In genomic region chr6:164563866-164564265, GRCh38 we compare ENCODE assay signal across 17 cellular contexts.
"Had no signal": no experiment of that assay in that cellular context is flagged by ENCODE, and none has a peak within 500 bp of the region (broad histone marks: within the 10 kb centered on the region; RNA-seq: fewer than 3 reads in every experiment).

No MANE protein-coding gene starts in this region.

- DNase-seq: activated B cell treated with CpG ODN at 0.5 μM for 24 hours; activated CD4-positive, alpha-beta memory T cell treated with anti-CD3 and anti-CD28 coated beads, Interleukin-2, amount 10 ng/mL, durations not matched to agents 7 days and 5 days; activated CD4-positive, alpha-beta T cell treated with anti-CD3 and anti-CD28 coated beads for 48 hours; activated CD8-positive, alpha-beta memory T cell treated with anti-CD3 and anti-CD28 coated beads, Interleukin-2, amount 10 ng/mL, durations not matched to agents 7 days and 5 days; activated naive CD4-positive, alpha-beta T cell treated with Interleukin-2 at 50 U/mL for 16 hours; activated naive CD8-positive, alpha-beta T cell treated with anti-CD3 and anti-CD28 coated beads, Interleukin-2, amount 10 ng/mL, durations not matched to agents 7 days and 5 days; activated T-cell treated with anti-CD3 and anti-CD28 coated beads, Interleukin-2, amount 50 U/mL, for 1 hour; cortex of kidney; effector CD8-positive, alpha-beta T cell; lower lobe of right lung; pancreas; SIG-M5; stimulated activated naive CD8-positive, alpha-beta T cell treated with anti-CD3 and anti-CD28 coated beads, Interleukin-15, amount 100 ng/mL, for 72 hours; T-cell; upper lobe of left lung had no signal

- ATAC-seq: activated CD8-positive, alpha-beta memory T cell treated with anti-CD3 and anti-CD28 coated beads, Interleukin-2, amount 10 ng/mL, durations not matched to agents 7 days and 5 days; lower lobe of right lung; pancreas; SK-N-SH treated with all-trans-retinoic acid at 6 μM for 48 hours; stimulated activated naive CD8-positive, alpha-beta T cell treated with anti-CD3 and anti-CD28 coated beads, Interleukin-15, amount 100 ng/mL, for 72 hours; T-cell had no signal

- H3K27ac Mint-ChIP-seq: activated B cell treated with CpG ODN at 0.5 μM for 24 hours; activated CD4-positive, alpha-beta memory T cell treated with anti-CD3 and anti-CD28 coated beads, Interleukin-2, amount 10 ng/mL, durations not matched to agents 7 days and 5 days; activated CD8-positive, alpha-beta memory T cell treated with anti-CD3 and anti-CD28 coated beads, Interleukin-2, amount 10 ng/mL, durations not matched to agents 7 days and 5 days; activated naive CD8-positive, alpha-beta T cell treated with anti-CD3 and anti-CD28 coated beads, Interleukin-2, amount 10 ng/mL, durations not matched to agents 7 days and 5 days; activated T-helper 2 cell treated with anti-CD3 and anti-CD28 coated beads, Interferon-gamma antibody, Interleukin-2, Interleukin-4, amounts not matched to agents 10 μg/mL and 5 μg/mL and 100 μg/mL, durations not matched to agents 14 hours and 24 hours and 36 hours; stimulated activated naive CD8-positive, alpha-beta T cell treated with anti-CD3 and anti-CD28 coated beads, Interleukin-15, amount 100 ng/mL, for 72 hours; T-cell had no signal

- H3K4me3 Mint-ChIP-seq: activated B cell treated with CpG ODN at 0.5 μM for 24 hours; activated CD4-positive, alpha-beta memory T cell treated with anti-CD3 and anti-CD28 coated beads, Interleukin-2, amount 10 ng/mL, durations not matched to agents 7 days and 5 days; activated CD8-positive, alpha-beta memory T cell treated with anti-CD3 and anti-CD28 coated beads, Interleukin-2, amount 10 ng/mL, durations not matched to agents 7 days and 5 days; activated naive CD8-positive, alpha-beta T cell treated with anti-CD3 and anti-CD28 coated beads, Interleukin-2, amount 10 ng/mL, durations not matched to agents 7 days and 5 days; stimulated activated naive CD8-positive, alpha-beta T cell treated with anti-CD3 and anti-CD28 coated beads, Interleukin-15, amount 100 ng/mL, for 72 hours; T-cell had no signal

- H3K4me1 Mint-ChIP-seq: activated B cell treated with CpG ODN at 0.5 μM for 24 hours; activated CD4-positive, alpha-beta memory T cell treated with anti-CD3 and anti-CD28 coated beads, Interleukin-2, amount 10 ng/mL, durations not matched to agents 7 days and 5 days; activated CD8-positive, alpha-beta memory T cell treated with anti-CD3 and anti-CD28 coated beads, Interleukin-2, amount 10 ng/mL, durations not matched to agents 7 days and 5 days; activated naive CD8-positive, alpha-beta T cell treated with anti-CD3 and anti-CD28 coated beads, Interleukin-2, amount 10 ng/mL, durations not matched to agents 7 days and 5 days; stimulated activated naive CD8-positive, alpha-beta T cell treated with anti-CD3 and anti-CD28 coated beads, Interleukin-15, amount 100 ng/mL, for 72 hours; T-cell had no signal

- H3K27me3 Mint-ChIP-seq: activated B cell treated with CpG ODN at 0.5 μM for 24 hours; activated CD4-positive, alpha-beta memory T cell treated with anti-CD3 and anti-CD28 coated beads, Interleukin-2, amount 10 ng/mL, durations not matched to agents 7 days and 5 days; activated CD8-positive, alpha-beta memory T cell treated with anti-CD3 and anti-CD28 coated beads, Interleukin-2, amount 10 ng/mL, durations not matched to agents 7 days and 5 days; activated naive CD8-positive, alpha-beta T cell treated with anti-CD3 and anti-CD28 coated beads, Interleukin-2, amount 10 ng/mL, durations not matched to agents 7 days and 5 days; stimulated activated naive CD8-positive, alpha-beta T cell treated with anti-CD3 and anti-CD28 coated beads, Interleukin-15, amount 100 ng/mL, for 72 hours; T-cell had no signal

- H3K36me3 Mint-ChIP-seq: activated CD8-positive, alpha-beta memory T cell treated with anti-CD3 and anti-CD28 coated beads, Interleukin-2, amount 10 ng/mL, durations not matched to agents 7 days and 5 days; activated naive CD8-positive, alpha-beta T cell treated with anti-CD3 and anti-CD28 coated beads, Interleukin-2, amount 10 ng/mL, durations not matched to agents 7 days and 5 days; T-cell had no signal
